1 cellular context compared by ENCODE assay signal in genomic region chr1:109770331-109771095, GRCh38.
TF ChIP-seq lines count a peak whose summit lies in the region.

No MANE protein-coding gene starts in this region.

TF ChIP-seq in GM23338, 12 proteins besides CTCF, POLR2A, EP300 and RAD21 (continued from another document):
- TF ChIP-seq REST (IDR thresholded peaks at IDR 0.05; ENCODE audit: unreplicated experiment) (no peak), POLR2AphosphoS5 (IDR thresholded peaks at IDR 0.05; ENCODE audit: low read depth) (no peak), NANOG (IDR thresholded peaks at IDR 0.05; ENCODE audit: borderline replicate concordance) (no peak), ETS1 (IDR thresholded peaks at IDR 0.05) (no peak), ZNF331 (CRISPR knock-in tag; IDR thresholded peaks at IDR 0.05; ENCODE audit: low read depth) (no peak)
